Comparison of ENCODE assay signal across 12 cellular contexts in the genomic region with DNA sequence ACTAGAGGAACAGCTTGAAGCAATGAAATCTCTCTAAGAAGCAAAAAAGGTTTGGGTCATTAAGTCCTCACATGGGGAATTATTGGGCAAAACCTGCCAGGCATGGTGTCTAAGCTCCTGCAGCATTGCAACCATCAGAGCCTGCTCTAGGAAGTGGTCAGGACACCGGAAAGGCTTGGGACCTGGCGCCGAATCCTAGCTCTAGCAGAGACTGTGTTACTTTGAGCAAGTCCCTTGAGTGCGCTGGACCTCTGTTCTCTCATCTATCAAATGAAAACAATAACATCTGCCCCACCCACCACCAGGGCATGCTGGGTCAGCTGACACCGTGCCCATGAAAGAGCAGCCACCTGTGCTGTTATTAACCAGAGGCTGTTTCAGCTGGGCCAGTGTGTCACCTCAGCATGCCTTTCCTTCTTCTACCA. TPM values are rescaled to one million over a fixed set of nuclear protein-coding genes. Genes with fewer than 3 reads are reported as not detected.
DNase-seq lines count a peak whose midpoint lies in the region; ATAC-seq, FAIRE-seq and TF ChIP-seq lines count a peak whose summit lies in the region.
"Had no signal": no experiment of that assay in that cellular context is flagged by ENCODE, and none has a peak within 500 bp of the region (broad histone marks: within the 10 kb centered on the region; RNA-seq: fewer than 3 reads in every experiment).

No MANE protein-coding gene starts in this region.

- CTCF ChIA-PET in A549 (lab: Yijun Ruan, JAX): interaction anchor here (0.8 to 3.7 kb wide), 16 partner anchors 8 to 290 kb away, joined by 3 to 20 read pairs (median 4); partner anchors contain the start of genes ANKRD36C, ASTL and STARD7

- H3K4me2 ChIP-seq in A549: peak overlapping the region; percentile 70

- TF ChIP-seq RAD21 in A549 (conservative IDR thresholded peaks at IDR 0.05 in 1 of 2, IDR thresholded peaks at IDR 0.05 in 1 of 2): no peak

- H3K36me3 Mint-ChIP-seq in nephron (ENCODE audit: low read depth): peaks cover 14% of the 10 kb centered on the region

- no peak for ATAC-seq in A549
- ATAC-seq in GM21619 (IDR thresholded peaks at IDR 0.05; ENCODE audit: unreplicated experiment): no peak
- no peak for ATAC-seq in HG03521 (IDR thresholded peaks at IDR 0.05; ENCODE audit: unreplicated experiment)
- ATAC-seq: activated CD4-positive, CD25-positive, alpha-beta regulatory T cell treated with anti-CD3 and anti-CD28 coated beads, Interleukin-2, amount 50 U/mL, for 24 hours had no signal

- no peak overlapping the region for H3K4me3 Mint-ChIP-seq in nephron

- no peaks in the 10 kb centered on the region for H3K27me3 Mint-ChIP-seq in nephron (ENCODE audit: low read depth)

- FAIRE-seq in A549 (lab: Jason Lieb, UNC): no peak

- no peak for TF ChIP-seq CTCF in A549 (IDR thresholded peaks at IDR 0.05)
- TF ChIP-seq CTCF in coronary artery (IDR thresholded peaks at IDR 0.05): no peak
- no peak for TF ChIP-seq CTCF in nephron (IDR thresholded peaks at IDR 0.05; ENCODE audit: unreplicated experiment in 3 of 3)

- no peak for TF ChIP-seq EP300 in A549 (IDR thresholded peaks at IDR 0.05)

- peaks cover 45% of the 10 kb centered on the region for H3K4me1 Mint-ChIP-seq in nephron

- H3K9me3 Mint-ChIP-seq in nephron: no peaks in the 10 kb centered on the region

- H3K4me3 ChIP-seq in A549 (no peak overlapping the region), coronary artery (no peak overlapping the region)

- H3K9me3 ChIP-seq in A549: no peaks in the 10 kb centered on the region

- DNase-seq in A549 (ENCODE audit: low read depth in 1 of 2, low spot score in 1 of 2) (no peak), LHCN-M2 (ENCODE audit: low read depth) (peak; percentile 52), coronary artery (ENCODE audit: low spot score) (no peak), putamen (ENCODE audit: low spot score) (no peak), A172 (ENCODE audit: low spot score) (no peak)
- DNase-seq: GDM1, GOT3, occipital lobe had no signal

- 98% methylated on average over 5 of the region's 5 CpGs for WGBS in A549 (ENCODE audit: missing lambda C conversion rate)

- H3K4me1 ChIP-seq in A549: peaks cover 34% of the 10 kb centered on the region

- H3K27ac Mint-ChIP-seq in nephron: peak overlapping the region; percentile 71 to 92 (median 89)

- H3K27ac ChIP-seq in A549: peak overlapping the region; percentile 65 to 75; a peak in 5 of 6 replicates
- peak overlapping the region; percentile 76 to 92 for H3K27ac ChIP-seq in coronary artery

- POLR2A ChIA-PET in A549 (lab: Yijun Ruan, JAX): interaction anchor here (1.3 to 2.7 kb wide), 2 partner anchors 19 to 51 kb away, joined by 3 to 17 read pairs; partner anchors contain the start of gene STARD7

- TF ChIP-seq POLR2A in A549 (IDR thresholded peaks at IDR 0.05; ENCODE audit: low read length): no peak

TF ChIP-seq in A549, 52 proteins besides CTCF, POLR2A, EP300 and RAD21 (continues in another document):
- TF ChIP-seq ESRRA (IDR thresholded peaks at IDR 0.05; ENCODE audit: borderline replicate concordance, low read length) (no peak), HOXA7 (CRISPR knock-in tag; IDR thresholded peaks at IDR 0.05) (no peak), CHD2 (IDR thresholded peaks at IDR 0.05; ENCODE audit: low read length, partially characterized antibody) (no peak), ATOH8 (CRISPR knock-in tag; IDR thresholded peaks at IDR 0.05; ENCODE audit: low read depth) (no peak), ZSCAN20 (CRISPR knock-in tag; IDR thresholded peaks at IDR 0.05) (no peak), MAFK (IDR thresholded peaks at IDR 0.05; ENCODE audit: partially characterized antibody) (no peak), HOXB13 (CRISPR knock-in tag; IDR thresholded peaks at IDR 0.05; ENCODE audit: low read depth) (no peak), MAZ (IDR thresholded peaks at IDR 0.05; ENCODE audit: borderline replicate concordance, low read depth, low read length) (no peak), BHLHE40 (IDR thresholded peaks at IDR 0.05; ENCODE audit: low read depth, low read length) (no peak)
- TF ChIP-seq, protein P1, sequence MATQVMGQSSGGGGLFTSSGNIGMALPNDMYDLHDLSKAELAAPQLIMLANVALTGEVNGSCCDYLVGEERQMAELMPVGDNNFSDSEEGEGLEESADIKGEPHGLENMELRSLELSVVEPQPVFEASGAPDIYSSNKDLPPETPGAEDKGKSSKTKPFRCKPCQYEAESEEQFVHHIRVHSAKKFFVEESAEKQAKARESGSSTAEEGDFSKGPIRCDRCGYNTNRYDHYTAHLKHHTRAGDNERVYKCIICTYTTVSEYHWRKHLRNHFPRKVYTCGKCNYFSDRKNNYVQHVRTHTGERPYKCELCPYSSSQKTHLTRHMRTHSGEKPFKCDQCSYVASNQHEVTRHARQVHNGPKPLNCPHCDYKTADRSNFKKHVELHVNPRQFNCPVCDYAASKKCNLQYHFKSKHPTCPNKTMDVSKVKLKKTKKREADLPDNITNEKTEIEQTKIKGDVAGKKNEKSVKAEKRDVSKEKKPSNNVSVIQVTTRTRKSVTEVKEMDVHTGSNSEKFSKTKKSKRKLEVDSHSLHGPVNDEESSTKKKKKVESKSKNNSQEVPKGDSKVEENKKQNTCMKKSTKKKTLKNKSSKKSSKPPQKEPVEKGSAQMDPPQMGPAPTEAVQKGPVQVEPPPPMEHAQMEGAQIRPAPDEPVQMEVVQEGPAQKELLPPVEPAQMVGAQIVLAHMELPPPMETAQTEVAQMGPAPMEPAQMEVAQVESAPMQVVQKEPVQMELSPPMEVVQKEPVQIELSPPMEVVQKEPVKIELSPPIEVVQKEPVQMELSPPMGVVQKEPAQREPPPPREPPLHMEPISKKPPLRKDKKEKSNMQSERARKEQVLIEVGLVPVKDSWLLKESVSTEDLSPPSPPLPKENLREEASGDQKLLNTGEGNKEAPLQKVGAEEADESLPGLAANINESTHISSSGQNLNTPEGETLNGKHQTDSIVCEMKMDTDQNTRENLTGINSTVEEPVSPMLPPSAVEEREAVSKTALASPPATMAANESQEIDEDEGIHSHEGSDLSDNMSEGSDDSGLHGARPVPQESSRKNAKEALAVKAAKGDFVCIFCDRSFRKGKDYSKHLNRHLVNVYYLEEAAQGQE (IDR thresholded peaks at IDR 0.05): no peak
- TF ChIP-seq, protein P2, sequence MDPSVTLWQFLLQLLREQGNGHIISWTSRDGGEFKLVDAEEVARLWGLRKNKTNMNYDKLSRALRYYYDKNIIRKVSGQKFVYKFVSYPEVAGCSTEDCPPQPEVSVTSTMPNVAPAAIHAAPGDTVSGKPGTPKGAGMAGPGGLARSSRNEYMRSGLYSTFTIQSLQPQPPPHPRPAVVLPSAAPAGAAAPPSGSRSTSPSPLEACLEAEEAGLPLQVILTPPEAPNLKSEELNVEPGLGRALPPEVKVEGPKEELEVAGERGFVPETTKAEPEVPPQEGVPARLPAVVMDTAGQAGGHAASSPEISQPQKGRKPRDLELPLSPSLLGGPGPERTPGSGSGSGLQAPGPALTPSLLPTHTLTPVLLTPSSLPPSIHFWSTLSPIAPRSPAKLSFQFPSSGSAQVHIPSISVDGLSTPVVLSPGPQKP (IDR thresholded peaks at IDR 0.05; ENCODE audit: low read depth, low read length): no peak

RNA-seq across cellular contexts. Expression of gene TMEM127, which starts 6.3 kb away (rescaled TPM):
- 38.7 and 45.3 TPM in 2 replicates for polyA plus RNA-seq in A549 (2011; rRNA removed)
- 34.1 and 48.2 TPM in 2 replicates for polyA plus RNA-seq in A549 (2012; cell fraction: cytosol; rRNA removed)
- polyA plus RNA-seq in A549 (2012; cell fraction: nucleus; rRNA removed): 36.7 and 42.3 TPM in 2 replicates
- 28.8 to 31.9 TPM (median 31.4 TPM) in 3 replicates for polyA plus RNA-seq in A549 (2017; fragmentation: RNase III; extraction: RNeasy Plus Mini Kit Qiagen cat#74134 plus additional on column Dnase treatment)
- 69.4 and 69.9 TPM in 2 replicates for polyA minus RNA-seq in A549 (2011; rRNA and poly(A)+ RNA removed)
- 28.7 and 34.6 TPM in 2 replicates for total RNA-seq in LHCN-M2 (2014; rRNA removed)
- polyA plus RNA-seq in LHCN-M2 (2012): 33.5 TPM
- total RNA-seq in A172 (2014; rRNA removed; shearing (Covaris generic)): 35.0 and 37.8 TPM in 2 replicates

RNA-seq across cellular contexts. Expression of gene CIAO1, which starts 6.5 kb away (rescaled TPM):
- polyA plus RNA-seq in A549 (2011; rRNA removed) (99.7 and 123 TPM in 2 replicates), A549 (2017; fragmentation: RNase III; extraction: RNeasy Plus Mini Kit Qiagen cat#74134 plus additional on column Dnase treatment) (83.2 to 88.4 TPM (median 87.6 TPM) in 3 replicates)
- 156 and 179 TPM in 2 replicates for polyA plus RNA-seq in A549 (2012; cell fraction: cytosol; rRNA removed)
- polyA plus RNA-seq in A549 (2012; cell fraction: nucleus; rRNA removed): 194 and 209 TPM in 2 replicates
- 110 and 132 TPM in 2 replicates for polyA minus RNA-seq in A549 (2011; rRNA and poly(A)+ RNA removed)
- 110 and 112 TPM in 2 replicates for total RNA-seq in LHCN-M2 (2014; rRNA removed)
- 44.5 TPM for polyA plus RNA-seq in LHCN-M2 (2012)
- total RNA-seq in A172 (2014; rRNA removed; shearing (Covaris generic)): 118 and 119 TPM in 2 replicates

RNA-seq across cellular contexts. Expression of gene SNRNP200, which starts 45.8 kb away (rescaled TPM):
- polyA plus RNA-seq in A549 (2011; rRNA removed) (202 and 315 TPM in 2 replicates), A549 (2017; fragmentation: RNase III; extraction: RNeasy Plus Mini Kit Qiagen cat#74134 plus additional on column Dnase treatment) (118 to 128 TPM (median 124 TPM) in 3 replicates)
- 194 and 218 TPM in 2 replicates for polyA plus RNA-seq in A549 (2012; cell fraction: cytosol; rRNA removed)
- polyA plus RNA-seq in A549 (2012; cell fraction: nucleus; rRNA removed): 571 and 581 TPM in 2 replicates
- polyA minus RNA-seq in A549 (2011; rRNA and poly(A)+ RNA removed): 553 and 613 TPM in 2 replicates
- total RNA-seq in LHCN-M2 (2014; rRNA removed): 35.3 and 44.3 TPM in 2 replicates
- 74.5 TPM for polyA plus RNA-seq in LHCN-M2 (2012)
- 33.0 and 38.5 TPM in 2 replicates for total RNA-seq in A172 (2014; rRNA removed; shearing (Covaris generic))

RNA-seq across cellular contexts. Expression of gene STARD7, which starts 50.9 kb away (rescaled TPM):
- polyA plus RNA-seq in A549 (2011; rRNA removed): 119 and 136 TPM in 2 replicates
- polyA plus RNA-seq in A549 (2012; cell fraction: cytosol; rRNA removed): 51.8 and 60.3 TPM in 2 replicates
- polyA plus RNA-seq in A549 (2012; cell fraction: nucleus; rRNA removed): 43.9 and 46.2 TPM in 2 replicates
- 97.1 to 101 TPM (median 99.7 TPM) in 3 replicates for polyA plus RNA-seq in A549 (2017; fragmentation: RNase III; extraction: RNeasy Plus Mini Kit Qiagen cat#74134 plus additional on column Dnase treatment)
- polyA minus RNA-seq in A549 (2011; rRNA and poly(A)+ RNA removed): 68.5 and 77.4 TPM in 2 replicates
- 168 and 171 TPM in 2 replicates for total RNA-seq in LHCN-M2 (2014; rRNA removed)
- 59.5 TPM for polyA plus RNA-seq in LHCN-M2 (2012)
- 191 and 196 TPM in 2 replicates for total RNA-seq in A172 (2014; rRNA removed; shearing (Covaris generic))
